In the genomic region with DNA sequence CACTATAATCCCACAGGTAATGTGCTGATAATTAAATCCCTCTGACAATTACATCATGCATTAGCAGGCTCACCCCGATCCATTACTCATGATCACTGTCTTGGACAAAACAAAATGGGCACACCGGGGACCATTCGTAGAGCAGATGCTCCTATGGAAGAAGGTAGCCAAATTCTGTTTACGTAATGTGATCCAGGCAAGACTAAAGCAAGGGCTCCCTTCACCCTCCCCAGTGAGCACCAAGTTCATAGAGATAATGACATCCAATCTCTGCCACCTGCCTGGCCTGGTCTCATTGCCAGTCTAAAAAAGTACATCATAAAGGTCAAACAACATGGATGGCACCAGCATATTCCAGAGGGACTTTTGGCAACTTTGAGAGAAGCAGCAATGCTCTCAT, we compare ENCODE assay signal across 28 cellular contexts.
DNase-seq lines count a peak whose midpoint lies in the region; ATAC-seq, FAIRE-seq and TF ChIP-seq lines count a peak whose summit lies in the region.
"Had no signal": no experiment of that assay in that cellular context is flagged by ENCODE, and none has a peak within 500 bp of the region (broad histone marks: within the 10 kb centered on the region; RNA-seq: fewer than 3 reads in every experiment).

No MANE protein-coding gene starts in this region.

- POLR2A ChIA-PET in H1 (lab: Charles Lee; ENCODE audit: partially characterized antibody) = no interaction called here

- no peaks in the 10 kb centered on the region for H3K79me2 ChIP-seq in H1 (ENCODE audit: control insufficient read depth in 1 of 2, insufficient read depth in 2 of 2, low read length in 2 of 2)

- H2AK5ac ChIP-seq in H1 (ENCODE audit: low read depth, low read length) = no peak overlapping the region

- no peak overlapping the region for H4K91ac ChIP-seq in H1 (replicated peaks; ENCODE audit: insufficient read length, low read length)

- peak; percentile 71 for DNase-seq in NCI-H128 (lab: John Stamatoyannopoulos, UW; ENCODE audit: unreplicated experiment)
- DNase-seq in NCI-H2081 (lab: John Stamatoyannopoulos, UW) = peak; percentile 60 to 85
- DNase-seq in NCI-H524 (lab: John Stamatoyannopoulos, UW) = peak; percentile 30 to 64
- no peak for DNase-seq in H1 (ENCODE audit: low read depth in 1 of 2, low spot score in 2 of 2)
- DNase-seq in foreskin melanocyte = no peak
- DNase-seq in HK-2 (ENCODE audit: unreplicated experiment) = no peak
- DNase-seq: activated CD4-positive, alpha-beta T cell treated with anti-CD3 and anti-CD28 coated beads, Interleukin-2, amount 50 U/mL, for 4 hours; activated CD8-positive, alpha-beta memory T cell treated with anti-CD3 and anti-CD28 coated beads, Interleukin-2, amount 50 U/mL, for 48 hours; activated naive CD8-positive, alpha-beta T cell treated with anti-CD3 and anti-CD28 coated beads for 36 hours; C1 segment of cervical spinal cord; caudate nucleus; dermis blood vessel endothelial cell; H7; Kasumi-1; mammary epithelial cell; NCI-H774; OCI-M1; posterior cingulate gyrus; stimulated activated CD4-positive, alpha-beta T cell treated with anti-CD3 and anti-CD28 coated beads, Interleukin-15, amount 100 ng/mL, for 24 hours; stimulated activated naive CD8-positive, alpha-beta T cell treated with anti-CD3 and anti-CD28 coated beads, Interleukin-15, Interleukin-2, amounts not matched to agents 100 U/mL and 50 U/mL, for 24 hours; T-helper 9 cell had no signal

- H3K4ac ChIP-seq in H1 (replicated peaks; ENCODE audit: insufficient read length, low read depth, low read length) = no peak overlapping the region

- H4K20me1 ChIP-seq in H1 (replicated peaks in 1 of 2; ENCODE audit: control insufficient read depth in 1 of 2, insufficient read depth in 2 of 2, low read length in 2 of 2) = no peaks in the 10 kb centered on the region

- TF ChIP-seq EP300 in H1 (IDR thresholded peaks at IDR 0.05; ENCODE audit: borderline replicate concordance in 1 of 2, low read depth in 2 of 2, low read length in 2 of 2) = no peak

- H2BK12ac ChIP-seq in H1 (ENCODE audit: low read depth, low read length) = no peak overlapping the region

- no peak overlapping the region for H2BK15ac ChIP-seq in H1 (ENCODE audit: low read length)

- no peaks in the 10 kb centered on the region for H3K79me1 ChIP-seq in H1 (ENCODE audit: low read depth, low read length)

- 0 out of 7 replicates have a peak, but pooled peaks cover 0 to 2% (median 0%) of the 10 kb centered on the region in 4 experiments for H3K4me1 ChIP-seq in H1 (replicated peaks in 1 of 4; ENCODE audit: control insufficient read depth in 3 of 4, insufficient read depth in 4 of 4, low read length in 3 of 4)
- H3K4me1 ChIP-seq: vagina had no signal

- no peak overlapping the region for H2BK5ac ChIP-seq in H1 (ENCODE audit: low read depth, low read length)

- ATAC-seq in HG02840 (IDR thresholded peaks at IDR 0.05; ENCODE audit: low FRiP score, unreplicated experiment) = no peak
- ATAC-seq: HepG2; sciatic nerve; stimulated activated naive CD8-positive, alpha-beta T cell treated with anti-CD3 and anti-CD28 coated beads, Interleukin-15, Interleukin-2, amounts not matched to agents 100 U/mL and 50 U/mL, for 24 hours had no signal

- H3K23me2 ChIP-seq in H1 (ENCODE audit: low read depth, low read length) = no peaks in the 10 kb centered on the region

- H3K4me2 ChIP-seq in H1 (ENCODE audit: insufficient read depth in 1 of 2, low read depth in 2 of 2, low read length in 2 of 2) = no peak overlapping the region

- H4K5ac ChIP-seq in H1 (ENCODE audit: insufficient read length, low read depth, low read length) = no peak overlapping the region

- H3K9ac ChIP-seq in H1 (replicated peaks in 1 of 4; ENCODE audit: extremely low read depth in 1 of 4, low read depth in 3 of 4, low read length in 3 of 4) = no peak overlapping the region

- 94% methylated on average over 4 of the region's 4 CpGs; no CpG with 5 or more reads in 1 of the 2 experiments for WGBS in H1 (ENCODE audit: extremely low coverage in 1 of 2, insufficient coverage in 1 of 2, insufficient read length in 1 of 2, insufficient replicate concordance in 2 of 2, low coverage in 1 of 2, low lambda C conversion rate in 2 of 2, missing lambda C conversion rate in 1 of 2), 2 experiments

- no peak overlapping the region for H4K8ac ChIP-seq in H1 (ENCODE audit: extremely low read depth, insufficient read depth, low read length)

- H3K56ac ChIP-seq in H1 (replicated peaks; ENCODE audit: insufficient read length, low read depth, low read length) = no peak overlapping the region

- H2BK120ac ChIP-seq in H1 (replicated peaks; ENCODE audit: low read depth, low read length) = no peak overlapping the region

- no peak for TF ChIP-seq CTCF in H1 (IDR thresholded peaks at IDR 0.05; ENCODE audit: control extremely low read depth in 1 of 3, insufficient read depth in 1 of 3, low read depth in 1 of 3, low read length in 3 of 3)

- H3K23ac ChIP-seq in H1 (ENCODE audit: insufficient read length) = no peak overlapping the region

- no peaks in the 10 kb centered on the region for H3K27me3 ChIP-seq in H1 (replicated peaks in 1 of 4; ENCODE audit: control insufficient read depth in 3 of 4, extremely low read depth in 1 of 4, insufficient read depth in 3 of 4, low read length in 3 of 4)
- H3K27me3 ChIP-seq: vagina had no signal

- no peak overlapping the region for H3K14ac ChIP-seq in H1 (ENCODE audit: insufficient read length)

- peak overlapping the region; percentile 70; the same call in 1 of the 2 replicates for H2AFZ ChIP-seq in H1 (ENCODE audit: low read length)

- H3K18ac ChIP-seq in H1 (ENCODE audit: extremely low read depth, low read length) = no peak overlapping the region

- no peak for TF ChIP-seq POLR2A in H1 (IDR thresholded peaks at IDR 0.05; ENCODE audit: control extremely low read depth in 1 of 2, low read depth in 2 of 2, low read length in 2 of 2)

- TF ChIP-seq RAD21 in H1 (IDR thresholded peaks at IDR 0.05 in 1 of 2, conservative IDR thresholded peaks at IDR 0.05 in 1 of 2; ENCODE audit: low read depth in 2 of 2, low read length in 2 of 2) = no peak

- H3K36me3 ChIP-seq in H1 (ENCODE audit: control insufficient read depth in 2 of 4, insufficient read depth in 4 of 4, low read length in 3 of 4) = no peaks in the 10 kb centered on the region
- H3K36me3 ChIP-seq: vagina had no signal

- no peaks in the 10 kb centered on the region for H3K9me3 ChIP-seq in H1 (ENCODE audit: insufficient read depth in 2 of 2, low read depth in 1 of 2, low read length in 1 of 2)
- H3K9me3 ChIP-seq: vagina had no signal

- no peak for FAIRE-seq in H1 (lab: Jason Lieb, UNC)
- FAIRE-seq: astrocyte, D721Med, GM12891, HepG2 had no signal

- CTCF ChIA-PET in H1 (lab: Charles Lee; ENCODE audit: partially characterized antibody) = interaction anchor here (0.5 kb wide), 1 partner anchor 577 kb away, joined by 4 read pairs; no protein-coding TSS in a partner anchor

- no peak overlapping the region for H3K27ac ChIP-seq in H1 (ENCODE audit: low read depth, low read length)
- H3K27ac ChIP-seq: vagina had no signal

- no peak overlapping the region for H2BK20ac ChIP-seq in H1 (ENCODE audit: low read length)

- H3K4me3 ChIP-seq in H1 (ENCODE audit: extremely low read depth in 1 of 4, insufficient read depth in 2 of 4, low read depth in 3 of 4, low read length in 4 of 4) = no peak overlapping the region
- H3K4me3 ChIP-seq: vagina had no signal

TF ChIP-seq in H1, 55 proteins besides CTCF, POLR2A, EP300 and RAD21:
- TF ChIP-seq, protein P1, sequence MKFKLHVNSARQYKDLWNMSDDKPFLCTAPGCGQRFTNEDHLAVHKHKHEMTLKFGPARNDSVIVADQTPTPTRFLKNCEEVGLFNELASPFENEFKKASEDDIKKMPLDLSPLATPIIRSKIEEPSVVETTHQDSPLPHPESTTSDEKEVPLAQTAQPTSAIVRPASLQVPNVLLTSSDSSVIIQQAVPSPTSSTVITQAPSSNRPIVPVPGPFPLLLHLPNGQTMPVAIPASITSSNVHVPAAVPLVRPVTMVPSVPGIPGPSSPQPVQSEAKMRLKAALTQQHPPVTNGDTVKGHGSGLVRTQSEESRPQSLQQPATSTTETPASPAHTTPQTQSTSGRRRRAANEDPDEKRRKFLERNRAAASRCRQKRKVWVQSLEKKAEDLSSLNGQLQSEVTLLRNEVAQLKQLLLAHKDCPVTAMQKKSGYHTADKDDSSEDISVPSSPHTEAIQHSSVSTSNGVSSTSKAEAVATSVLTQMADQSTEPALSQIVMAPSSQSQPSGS (IDR thresholded peaks at IDR 0.05; ENCODE audit: low read length) = no peak

Comparison
In these comparisons a context has a peak if more than half of its experiments do, and no peak if none do; other contexts are left out.
1. DNase-seq: peak in NCI-H128 (single experiment), NCI-H2081 (2 of 2) and NCI-H524 (2 of 2); none in H1 (0 of 2), foreskin melanocyte (single experiment) and HK-2 (single experiment).